2 cellular contexts compared by ENCODE assay signal in the genomic region with DNA sequence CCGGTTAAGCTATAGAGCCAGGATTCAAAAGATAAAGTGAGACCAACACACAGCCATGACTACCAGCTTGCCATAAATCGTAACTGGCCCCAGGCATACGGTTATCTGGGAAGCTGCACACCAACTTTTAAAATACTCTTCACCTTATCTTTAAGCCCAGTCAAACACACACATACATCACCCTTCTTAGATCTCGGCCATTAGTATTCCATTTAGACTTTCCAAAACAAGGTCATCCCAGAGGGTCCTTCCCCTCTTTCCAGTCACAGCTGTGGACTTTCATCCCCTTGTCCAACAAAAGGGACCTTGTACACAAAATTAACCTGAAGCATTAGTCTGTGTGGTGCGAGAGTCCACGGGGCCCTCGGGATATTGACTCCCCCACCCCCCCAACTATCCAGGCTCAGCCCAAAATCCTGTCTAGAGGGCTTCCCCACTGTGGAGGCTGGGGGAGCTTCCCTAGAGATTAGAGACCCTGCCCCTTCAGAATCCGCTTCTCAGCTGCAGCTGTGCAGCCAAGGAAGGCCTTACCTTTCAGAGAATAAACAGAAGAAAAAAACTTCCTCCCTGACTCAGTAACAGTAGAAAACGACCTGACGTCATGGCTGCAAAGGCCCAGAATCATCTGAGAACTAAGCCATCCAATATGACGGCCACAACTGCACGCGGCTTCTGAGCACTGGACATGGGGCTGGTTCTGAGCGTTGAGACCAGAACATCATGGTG.
TF ChIP-seq lines count a peak whose summit lies in the region.

No MANE protein-coding gene starts in this region.

TF ChIP-seq in IMR-90, 13 proteins besides CTCF, POLR2A, EP300 and RAD21:
- no peak for TF ChIP-seq CEBPB (IDR thresholded peaks at IDR 0.05; ENCODE audit: low read depth, low read length)
- no peak for TF ChIP-seq FOS (IDR thresholded peaks at IDR 0.05; ENCODE audit: low read depth, low read length)
- no peak for TF ChIP-seq RCOR1 (IDR thresholded peaks at IDR 0.05; ENCODE audit: insufficient replicate concordance, low read length)
- TF ChIP-seq, protein P1, sequence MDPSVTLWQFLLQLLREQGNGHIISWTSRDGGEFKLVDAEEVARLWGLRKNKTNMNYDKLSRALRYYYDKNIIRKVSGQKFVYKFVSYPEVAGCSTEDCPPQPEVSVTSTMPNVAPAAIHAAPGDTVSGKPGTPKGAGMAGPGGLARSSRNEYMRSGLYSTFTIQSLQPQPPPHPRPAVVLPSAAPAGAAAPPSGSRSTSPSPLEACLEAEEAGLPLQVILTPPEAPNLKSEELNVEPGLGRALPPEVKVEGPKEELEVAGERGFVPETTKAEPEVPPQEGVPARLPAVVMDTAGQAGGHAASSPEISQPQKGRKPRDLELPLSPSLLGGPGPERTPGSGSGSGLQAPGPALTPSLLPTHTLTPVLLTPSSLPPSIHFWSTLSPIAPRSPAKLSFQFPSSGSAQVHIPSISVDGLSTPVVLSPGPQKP (IDR thresholded peaks at IDR 0.05; ENCODE audit: borderline replicate concordance, low read depth, low read length): no peak
- TF ChIP-seq CHD1 (IDR thresholded peaks at IDR 0.05; ENCODE audit: low read depth, low read length): no peak
- no peak for TF ChIP-seq NFE2L2 (IDR thresholded peaks at IDR 0.05; ENCODE audit: low read depth, low read length)
- TF ChIP-seq RFX5 (IDR thresholded peaks at IDR 0.05; ENCODE audit: low read depth, low read length): no peak
- TF ChIP-seq MXI1 (IDR thresholded peaks at IDR 0.05; ENCODE audit: borderline replicate concordance, low read depth, low read length): no peak
- TF ChIP-seq MAFK (IDR thresholded peaks at IDR 0.05; ENCODE audit: low read depth, low read length): no peak
- no peak for TF ChIP-seq SMC3 (IDR thresholded peaks at IDR 0.05; ENCODE audit: low read depth, low read length)
- no peak for TF ChIP-seq MAZ (IDR thresholded peaks at IDR 0.05; ENCODE audit: borderline replicate concordance, low read depth, low read length)
- TF ChIP-seq BHLHE40 (IDR thresholded peaks at IDR 0.05; ENCODE audit: low read depth, low read length): no peak
- TF ChIP-seq USF2 (IDR thresholded peaks at IDR 0.05; ENCODE audit: low read depth, low read length): no peak

TF ChIP-seq in GM12878, 131 proteins besides CTCF, POLR2A, EP300 and RAD21:
- TF ChIP-seq SREBF1 (IDR thresholded peaks at IDR 0.05; ENCODE audit: low read length) (no peak), YY1 (IDR thresholded peaks at IDR 0.05; ENCODE audit: low read depth, low read length) (no peak), SUZ12 (IDR thresholded peaks at IDR 0.05; ENCODE audit: unreplicated experiment) (no peak), TBL1XR1 (IDR thresholded peaks at IDR 0.05; ENCODE audit: low read depth, low read length) (no peak), CHD1 (IDR thresholded peaks at IDR 0.05; ENCODE audit: low read depth, low read length) (no peak), BCL3 (IDR thresholded peaks at IDR 0.05; ENCODE audit: borderline replicate concordance, insufficient read depth, low read depth, low read length, poor library complexity, severe bottlenecking) (no peak), ATF7 (IDR thresholded peaks at IDR 0.05; ENCODE audit: low read depth) (no peak), NR2F1 (conservative IDR thresholded peaks at IDR 0.05) (no peak), KAT2A (conservative IDR thresholded peaks at IDR 0.05; ENCODE audit: control insufficient read depth, low read depth, low read length) (no peak), FOXM1 (IDR thresholded peaks at IDR 0.05; ENCODE audit: low read depth, low read length) (no peak), TAF1 (IDR thresholded peaks at IDR 0.05; ENCODE audit: borderline replicate concordance, low read depth, low read length) (no peak), SPI1 (IDR thresholded peaks at IDR 0.05; ENCODE audit: borderline replicate concordance, insufficient read depth, low read depth, low read length) (no peak), HDGF (IDR thresholded peaks at IDR 0.05) (no peak), ZNF274 (IDR thresholded peaks at IDR 0.05; ENCODE audit: insufficient read depth, insufficient read length) (no peak)
- TF ChIP-seq, protein P2, sequence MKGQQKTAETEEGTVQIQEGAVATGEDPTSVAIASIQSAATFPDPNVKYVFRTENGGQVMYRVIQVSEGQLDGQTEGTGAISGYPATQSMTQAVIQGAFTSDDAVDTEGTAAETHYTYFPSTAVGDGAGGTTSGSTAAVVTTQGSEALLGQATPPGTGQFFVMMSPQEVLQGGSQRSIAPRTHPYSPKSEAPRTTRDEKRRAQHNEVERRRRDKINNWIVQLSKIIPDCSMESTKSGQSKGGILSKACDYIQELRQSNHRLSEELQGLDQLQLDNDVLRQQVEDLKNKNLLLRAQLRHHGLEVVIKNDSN (IDR thresholded peaks at IDR 0.05; ENCODE audit: borderline replicate concordance, extremely low read length, insufficient read depth, low read depth, low read length): no peak
